Comparison of ENCODE assay signal across 1 cellular context in genomic region chr5:43039468-43040286, GRCh38.
TF ChIP-seq lines count a peak whose summit lies in the region.

No MANE protein-coding gene starts in this region.

TF ChIP-seq in GM12878, 131 proteins besides CTCF, POLR2A, EP300 and RAD21 (continued from another document):
- TF ChIP-seq NFYA (IDR thresholded peaks at IDR 0.05; ENCODE audit: borderline replicate concordance, low read depth, low read length), result no peak
- no peak for TF ChIP-seq PKNOX1 (IDR thresholded peaks at IDR 0.05)
- TF ChIP-seq BHLHE40 (IDR thresholded peaks at IDR 0.05; ENCODE audit: borderline replicate concordance in 1 of 2, low read depth in 2 of 2, low read length in 1 of 2), result 0 out of 4 replicates have a peak, but pooled peaks have one; percentile 7 to 19
- 0 out of 2 replicates have a peak, but pooled peaks have one; percentile 15 for TF ChIP-seq PML (IDR thresholded peaks at IDR 0.05; ENCODE audit: low read length)
- peak; percentile 3 for TF ChIP-seq SP1 (IDR thresholded peaks at IDR 0.05; ENCODE audit: low read depth, low read length)
- 0 out of 2 replicates have a peak, but pooled peaks have one; percentile 35 for TF ChIP-seq HDAC2 (IDR thresholded peaks at IDR 0.05)
- TF ChIP-seq RCOR1 (conservative IDR thresholded peaks at IDR 0.05; ENCODE audit: low read depth, low read length), result 0 out of 2 replicates have a peak, but pooled peaks have one; percentile 19
- peak; percentile 41; the same call in 1 of the 2 replicates for TF ChIP-seq PAX5 (IDR thresholded peaks at IDR 0.05; ENCODE audit: borderline replicate concordance, low read depth, low read length)
- peak; percentile 42; the same call in 1 of the 2 replicates for TF ChIP-seq GATAD2B (conservative IDR thresholded peaks at IDR 0.05; ENCODE audit: low read depth)
